In genomic region chr18:66749030-66749429, GRCh38 we compare ENCODE assay signal across 12 cellular contexts.
DNase-seq lines count a peak whose midpoint lies in the region; ATAC-seq, FAIRE-seq and TF ChIP-seq lines count a peak whose summit lies in the region.
"Had no signal": no experiment of that assay in that cellular context is flagged by ENCODE, and none has a peak within 500 bp of the region (broad histone marks: within the 10 kb centered on the region; RNA-seq: fewer than 3 reads in every experiment).

No MANE protein-coding gene starts in this region.

- BruUV-seq in PC-9 (replicated peaks; lab: Mats Ljungman, UMichigan) = no TSS peak
- no TSS peak for BruUV-seq in endothelial cell of umbilical vein (replicated peaks; lab: Mats Ljungman, UMichigan)

- CTCF ChIA-PET in PC-9 (lab: Charles Lee) = interaction anchor here (0.8 kb wide), 1 partner anchor 189 kb away, joined by 4 read pairs; no protein-coding TSS in a partner anchor
- CTCF ChIA-PET in endothelial cell of umbilical vein (lab: Charles Lee) = interaction anchor here (0.9 to 1.9 kb wide), 3 partner anchors 16 to 189 kb away, joined by 3 to 20 read pairs (median 3); no protein-coding TSS in a partner anchor

- no peaks in the 10 kb centered on the region for H3K4me1 Mint-ChIP-seq in GM23338
- peaks cover 11% of the 10 kb centered on the region for H3K4me1 Mint-ChIP-seq in neural crest cell

- dilution Hi-C loops in endothelial cell of umbilical vein (cut with MboI; ENCODE audit: extremely low pct_ligation_motif_present, low sequenced_read_pairs) = no loop called here

- H3K9me1 ChIP-seq in endothelial cell of umbilical vein (replicated peaks; ENCODE audit: control insufficient read depth, extremely low read depth, insufficient read depth, low read length) = no peaks in the 10 kb centered on the region

- H3K27me3 ChIP-seq in GM23338 (ENCODE audit: insufficient read depth) (no peaks in the 10 kb centered on the region), PC-9 (ENCODE audit: insufficient read depth, low read depth) (no peaks in the 10 kb centered on the region), endothelial cell of umbilical vein (ENCODE audit: control insufficient read depth in 2 of 2, insufficient read depth in 2 of 2, low read length in 2 of 2) (no peaks in the 10 kb centered on the region), foreskin keratinocyte (no peaks in the 10 kb centered on the region)
- H3K27me3 ChIP-seq: upper lobe of left lung had no signal

- no peaks in the 10 kb centered on the region for H3K27me3 Mint-ChIP-seq in GM23338 (ENCODE audit: insufficient read depth, low read depth, poor library complexity)
- no peaks in the 10 kb centered on the region for H3K27me3 Mint-ChIP-seq in neural crest cell (ENCODE audit: low read depth)

- H3K27ac ChIP-seq in GM23338 (ENCODE audit: low read depth) (no peak overlapping the region), PC-9 (no peak overlapping the region), endothelial cell of umbilical vein (ENCODE audit: insufficient read depth, low read depth, low read length) (no peak overlapping the region), foreskin keratinocyte (no peak overlapping the region)
- H3K27ac ChIP-seq: epithelial cell of prostate, upper lobe of left lung had no signal

- peak; percentile 39; the same call in 1 of the 3 replicates for ATAC-seq in GM23338
- ATAC-seq in GM19455 (IDR thresholded peaks at IDR 0.05; ENCODE audit: unreplicated experiment) = no peak
- no peak for ATAC-seq in foreskin keratinocyte

- H3K9ac ChIP-seq in endothelial cell of umbilical vein (replicated peaks; ENCODE audit: extremely low read depth, insufficient read depth, low read length) = no peak overlapping the region

- H3K4me2 ChIP-seq in GM23338 = no peak overlapping the region
- H3K4me2 ChIP-seq in PC-9 = no peak overlapping the region
- H3K4me2 ChIP-seq in endothelial cell of umbilical vein (ENCODE audit: insufficient read depth, low read length) = no peak overlapping the region

- H3K4me3 Mint-ChIP-seq in GM23338 (no peak overlapping the region), neural crest cell (no peak overlapping the region)

- H3K4me3 ChIP-seq in GM23338 = no peak overlapping the region
- no peak overlapping the region for H3K4me3 ChIP-seq in PC-9
- H3K4me3 ChIP-seq in endothelial cell of umbilical vein (replicated peaks in 1 of 3; ENCODE audit: insufficient read depth in 1 of 3, low read depth in 1 of 3, low read length in 3 of 3) = no peak overlapping the region
- H3K4me3 ChIP-seq: upper lobe of left lung had no signal

- H3K36me3 Mint-ChIP-seq in GM23338 (ENCODE audit: low read depth) (no peaks in the 10 kb centered on the region), neural crest cell (ENCODE audit: low read depth) (no peaks in the 10 kb centered on the region)

- in situ Hi-C loops in ACHN (cut with HindIII; ENCODE audit: low pct_ligation_motif_present, low pct_unique_long_range_greater_than_20kb, low sequenced_read_pairs) = no loop called here

- TF ChIP-seq CTCF in GM23338 (conservative IDR thresholded peaks at IDR 0.05; ENCODE audit: low read depth in 2 of 2) = peak; percentile 49 to 64
- no peak; the same call in 1 of the 2 replicates for TF ChIP-seq CTCF in PC-9 (conservative IDR thresholded peaks at IDR 0.05)
- peak; percentile 3 to 16 for TF ChIP-seq CTCF in endothelial cell of umbilical vein (IDR thresholded peaks at IDR 0.05; ENCODE audit: extremely low read depth in 1 of 2, insufficient read depth in 1 of 2, low read depth in 1 of 2, low read length in 2 of 2)
- TF ChIP-seq CTCF in neural crest cell (conservative IDR thresholded peaks at IDR 0.05) = peak; percentile 27
- no peak for TF ChIP-seq CTCF in foreskin keratinocyte (conservative IDR thresholded peaks at IDR 0.05)

- DNase-seq in GM23338 (ENCODE audit: low spot score) (peak; percentile 36), PC-9 (no peak), endothelial cell of umbilical vein (ENCODE audit: low read depth, low spot score) (peak; percentile 22), neural crest cell (ENCODE audit: low read depth, low spot score) (no peak), ACHN (no peak), foreskin keratinocyte (no peak)
- DNase-seq: activated effector memory CD4-positive, alpha-beta T cell treated with Interleukin-2 at 50 U/mL for 16 hours; DND-41; upper lobe of left lung had no signal

- H3K9me2 ChIP-seq in GM23338 (ENCODE audit: insufficient read depth) = no peaks in the 10 kb centered on the region
- no peaks in the 10 kb centered on the region for H3K9me2 ChIP-seq in PC-9 (ENCODE audit: insufficient read depth)

- H3K9me3 Mint-ChIP-seq in GM23338 (no peaks in the 10 kb centered on the region), neural crest cell (no peaks in the 10 kb centered on the region)

- H3F3A ChIP-seq in GM23338 (replicated peaks; ENCODE audit: low read depth) = no peaks in the 10 kb centered on the region
- no peaks in the 10 kb centered on the region for H3F3A ChIP-seq in PC-9 (ENCODE audit: insufficient read depth, low read depth)

- H2AFZ ChIP-seq in GM23338 (no peak overlapping the region), PC-9 (0 out of 2 replicates have a peak overlapping the region, but pooled peaks have one; percentile 67), endothelial cell of umbilical vein (ENCODE audit: low read depth, low read length) (no peak overlapping the region)

- H4K20me1 ChIP-seq in GM23338 (replicated peaks; ENCODE audit: insufficient read depth) (no peaks in the 10 kb centered on the region), PC-9 (ENCODE audit: insufficient read depth) (no peaks in the 10 kb centered on the region), endothelial cell of umbilical vein (replicated peaks; ENCODE audit: control insufficient read depth, extremely low read depth, insufficient read depth, low read length) (no peaks in the 10 kb centered on the region)

- H3K27ac Mint-ChIP-seq in GM23338 (no peak overlapping the region), neural crest cell (ENCODE audit: unreplicated experiment) (no peak overlapping the region)

- FAIRE-seq in endothelial cell of umbilical vein (lab: Jason Lieb, UNC) = no peak
- FAIRE-seq: keratinocyte had no signal

- H3K79me2 ChIP-seq in GM23338 (replicated peaks; ENCODE audit: insufficient read depth) = no peaks in the 10 kb centered on the region
- H3K79me2 ChIP-seq in PC-9 (ENCODE audit: low read depth) = no peaks in the 10 kb centered on the region
- H3K79me2 ChIP-seq in endothelial cell of umbilical vein (ENCODE audit: control insufficient read depth, insufficient read depth, low read length) = no peaks in the 10 kb centered on the region

- POLR2A ChIA-PET in PC-9 (lab: Charles Lee; ENCODE audit: unreplicated experiment) = no interaction called here
- POLR2A ChIA-PET in endothelial cell of umbilical vein (lab: Charles Lee) = no interaction called here

- TF ChIP-seq POLR2A in endothelial cell of umbilical vein (IDR thresholded peaks at IDR 0.05; ENCODE audit: low read depth, low read length) = no peak

- H3K36me3 ChIP-seq in GM23338 (ENCODE audit: insufficient read depth) (no peaks in the 10 kb centered on the region), PC-9 (ENCODE audit: low read depth) (no peaks in the 10 kb centered on the region), endothelial cell of umbilical vein (ENCODE audit: control insufficient read depth in 2 of 2, extremely low read depth in 1 of 2, insufficient read depth in 2 of 2, low read length in 2 of 2) (no peaks in the 10 kb centered on the region)
- H3K36me3 ChIP-seq: upper lobe of left lung had no signal

- intact Hi-C loops in PC-9 (cut with micrococcal nuclease; ENCODE audit: unreplicated experiment) = loop anchor here (2.0 to 5.0 kb wide), 2 partner anchors 42 to 182 kb away; no protein-coding TSS in a partner anchor
- intact Hi-C loops in endothelial cell of umbilical vein (cut with micrococcal nuclease) = loop anchor here (1.0 kb wide), 1 partner anchor 190 kb away; no protein-coding TSS in a partner anchor

- H3K4me1 ChIP-seq in GM23338 (ENCODE audit: insufficient read depth) = no peaks in the 10 kb centered on the region
- no peaks in the 10 kb centered on the region for H3K4me1 ChIP-seq in PC-9 (replicated peaks; ENCODE audit: insufficient read depth)
- no peaks in the 10 kb centered on the region for H3K4me1 ChIP-seq in endothelial cell of umbilical vein (ENCODE audit: control insufficient read depth, extremely low read depth, insufficient read depth, low read length)
- no peaks in the 10 kb centered on the region for H3K4me1 ChIP-seq in foreskin keratinocyte
- H3K4me1 ChIP-seq: upper lobe of left lung had no signal

- H3K9me3 ChIP-seq in PC-9 (ENCODE audit: insufficient read depth, low read depth) (no peaks in the 10 kb centered on the region), endothelial cell of umbilical vein (replicated peaks; ENCODE audit: control insufficient read depth, insufficient read depth, low read length) (no peaks in the 10 kb centered on the region)
- H3K9me3 ChIP-seq: upper lobe of left lung had no signal

TF ChIP-seq in GM23338, 12 proteins besides CTCF, POLR2A, EP300 and RAD21 (continues in another document):
- no peak for TF ChIP-seq ZNF331 (CRISPR knock-in tag; IDR thresholded peaks at IDR 0.05; ENCODE audit: low read depth)
- no peak for TF ChIP-seq STAT1 (IDR thresholded peaks at IDR 0.05; ENCODE audit: unreplicated experiment)
- no peak for TF ChIP-seq EZH2phosphoT487 (IDR thresholded peaks at IDR 0.05; ENCODE audit: unreplicated experiment)
- no peak for TF ChIP-seq POLR2AphosphoS5 (IDR thresholded peaks at IDR 0.05; ENCODE audit: low read depth)
- no peak for TF ChIP-seq NANOG (IDR thresholded peaks at IDR 0.05; ENCODE audit: borderline replicate concordance)
- TF ChIP-seq CREB1 (CRISPR knock-in tag; IDR thresholded peaks at IDR 0.05; ENCODE audit: low read depth) = no peak
- no peak for TF ChIP-seq ZNF114 (CRISPR knock-in tag; IDR thresholded peaks at IDR 0.05)
- no peak for TF ChIP-seq JUNB (IDR thresholded peaks at IDR 0.05; ENCODE audit: unreplicated experiment)

TF ChIP-seq in endothelial cell of umbilical vein, 7 proteins besides CTCF, POLR2A, EP300 and RAD21:
- TF ChIP-seq MYC (IDR thresholded peaks at IDR 0.05; ENCODE audit: low read depth, low read length) = no peak
- no peak for TF ChIP-seq GATA2 (IDR thresholded peaks at IDR 0.05; ENCODE audit: insufficient read depth, insufficient read length, low read depth, low read length)
- TF ChIP-seq EZH2 (IDR thresholded peaks at IDR 0.05; ENCODE audit: borderline replicate concordance, low read depth, low read length, severe bottlenecking) = no peak
- no peak for TF ChIP-seq POLR2AphosphoS5 (IDR thresholded peaks at IDR 0.05; ENCODE audit: insufficient read depth, low read depth, low read length)
- no peak for TF ChIP-seq JUN (IDR thresholded peaks at IDR 0.05; ENCODE audit: borderline replicate concordance, insufficient read depth, insufficient read length, low read depth)
- TF ChIP-seq FOS (IDR thresholded peaks at IDR 0.05; ENCODE audit: borderline replicate concordance, insufficient read depth, low read length) = no peak
- TF ChIP-seq, protein P1, sequence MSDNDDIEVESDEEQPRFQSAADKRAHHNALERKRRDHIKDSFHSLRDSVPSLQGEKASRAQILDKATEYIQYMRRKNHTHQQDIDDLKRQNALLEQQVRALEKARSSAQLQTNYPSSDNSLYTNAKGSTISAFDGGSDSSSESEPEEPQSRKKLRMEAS (IDR thresholded peaks at IDR 0.05; ENCODE audit: insufficient read depth, insufficient read length) = no peak

Comparison
In these comparisons a context has a peak if more than half of its experiments do, and no peak if none do; other contexts are left out.
1. DNase-seq: peak in GM23338 (single experiment) and endothelial cell of umbilical vein (single experiment); none in PC-9 (0 of 2), neural crest cell (single experiment), ACHN (single experiment) and foreskin keratinocyte (0 of 2).
2. CTCF ChIP-seq: peak in GM23338 (2 of 2), endothelial cell of umbilical vein (2 of 2) and neural crest cell (single experiment); none in PC-9 (single experiment) and foreskin keratinocyte (single experiment).